In the genomic region with DNA sequence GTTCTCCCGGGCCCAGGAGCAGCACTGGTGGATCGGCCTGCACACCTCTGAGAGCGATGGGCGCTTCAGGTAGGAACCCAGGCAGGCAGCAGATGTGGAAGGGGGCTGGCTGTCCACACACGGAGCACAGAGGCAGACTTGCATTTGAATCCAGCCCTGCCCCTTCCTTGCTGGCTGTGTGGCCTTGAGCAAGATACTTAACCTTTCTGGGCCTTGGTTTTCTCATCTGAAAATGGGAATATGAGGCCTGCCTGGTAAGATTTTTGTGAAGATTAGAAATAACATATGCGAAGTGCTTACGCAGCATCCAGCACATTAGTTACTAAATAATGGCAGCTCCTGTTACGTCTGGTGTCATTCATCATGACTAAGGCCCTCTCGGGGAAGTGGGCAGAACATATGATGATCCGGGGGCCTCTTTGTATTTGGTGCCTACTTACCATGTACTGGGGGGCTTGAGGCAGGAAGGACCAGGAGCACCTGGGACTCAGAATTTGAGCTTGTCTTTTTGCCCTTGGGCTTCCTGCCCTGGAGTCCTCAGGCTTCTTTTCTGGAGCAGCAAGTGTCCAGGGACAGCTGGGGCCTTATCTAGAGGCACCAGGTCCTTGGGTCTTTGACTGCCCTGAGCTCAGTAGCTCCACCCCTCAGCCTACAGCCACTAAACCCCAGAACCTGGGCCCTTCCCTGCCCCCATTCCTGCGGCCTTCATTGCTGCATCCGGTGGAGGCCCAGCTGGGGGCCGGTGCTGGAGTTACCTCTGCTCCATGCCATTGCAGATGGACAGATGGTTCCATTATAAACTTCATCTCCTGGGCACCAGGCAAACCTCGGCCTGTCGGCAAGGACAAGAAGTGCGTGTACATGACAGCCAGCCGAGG, we compare ENCODE assay signal across 1 cellular context.
TF ChIP-seq lines count a peak whose summit lies in the region.

No MANE protein-coding gene starts in this region.

TF ChIP-seq in HepG2, 621 proteins besides CTCF, POLR2A, EP300 and RAD21:
- no peak for TF ChIP-seq KLF13 (CRISPR knock-in tag; IDR thresholded peaks at IDR 0.05)
- peak; percentile 62 for TF ChIP-seq ZNF768 (CRISPR knock-in tag; IDR thresholded peaks at IDR 0.05)
- no peak for TF ChIP-seq ZSCAN9 (CRISPR knock-in tag; IDR thresholded peaks at IDR 0.05; ENCODE audit: borderline replicate concordance)
- no peak for TF ChIP-seq ZNF879 (CRISPR knock-in tag; IDR thresholded peaks at IDR 0.05)
